27 cellular contexts compared by ENCODE assay signal in the genomic region with DNA sequence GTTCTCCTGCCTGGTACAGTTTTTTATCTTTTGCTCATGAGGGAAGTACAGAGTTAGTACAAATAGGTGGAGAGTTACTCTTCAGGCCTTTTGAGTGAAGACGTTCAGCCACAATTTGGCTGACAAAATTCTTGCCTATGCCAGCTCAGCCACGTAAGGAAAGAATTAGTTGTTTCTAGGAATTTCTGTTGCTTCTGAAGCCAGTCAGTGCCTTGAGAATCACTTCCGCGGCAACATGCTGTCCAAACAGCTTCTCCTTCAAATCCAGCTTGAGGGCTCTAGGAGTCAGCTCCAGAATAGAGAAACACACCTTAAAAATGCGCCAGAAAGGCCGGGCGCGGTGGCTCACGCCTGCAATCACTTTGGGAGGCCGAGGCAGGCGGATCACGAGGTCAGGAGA. TPM values are rescaled to one million over a fixed set of nuclear protein-coding genes. Genes with fewer than 3 reads are reported as not detected.
"Had no signal": no experiment of that assay in that cellular context is flagged by ENCODE, and none has a peak within 500 bp of the region (broad histone marks: within the 10 kb centered on the region; RNA-seq: fewer than 3 reads in every experiment).

No MANE protein-coding gene starts in this region.

- H3K9me3 ChIP-seq: left ventricle myocardium inferior, mucosa of descending colon, ovary, right atrium auricular region, right lobe of liver, transverse colon, upper lobe of left lung, vagina had no signal

- H3K4me2 ChIP-seq: smooth muscle cell had no signal

- ATAC-seq: mucosa of descending colon; naive thymus-derived CD4-positive, alpha-beta T cell; natural killer cell treated with Interleukin-12 subunit alpha and Interleukin-12 subunit beta and Interleukin-15 and Interleukin-18, amount 100 ng/mL, for 72 hours; right lobe of liver; stimulated activated memory B cell treated with anti-CD40 and anti-IgM and Interleukin-4, amounts not matched to agents 10 μg/mL and 1 μg/mL and 100 μg/mL, for 72 hours; stimulated activated naive CD8-positive, alpha-beta T cell treated with anti-CD3 and anti-CD28 coated beads, Interleukin-15, amount 100 ng/mL, for 72 hours had no signal

- H3K4me3 ChIP-seq: left ventricle myocardium inferior, mucosa of descending colon, ovary, right atrium auricular region, right lobe of liver, smooth muscle cell, transverse colon, upper lobe of left lung, vagina had no signal

- DNase-seq: islet precursor cell; left ventricle myocardium inferior; midbrain; mucosa of descending colon; naive thymus-derived CD4-positive, alpha-beta T cell; ovary; right lobe of liver; stimulated activated CD4-positive, alpha-beta T cell treated with anti-CD3 and anti-CD28 coated beads, Interleukin-1b, Interleukin-23, amount 100 ng/mL, for 48 hours; stimulated activated CD4-positive, alpha-beta T cell treated with anti-CD3 and anti-CD28 coated beads, Interleukin-2, amount 100 ng/mL, for 48 hours; stimulated activated CD4-positive, alpha-beta T cell treated with anti-CD3 and anti-CD28 coated beads, Interleukin-4, amount 100 ng/mL, for 4 hours; stimulated activated CD8-positive, alpha-beta memory T cell treated with anti-CD3 and anti-CD28 coated beads, Interleukin-4, amount 100 ng/mL, for 48 hours; stimulated activated naive CD4-positive, alpha-beta T cell treated with Interleukin-2 at 50 U/mL for 16 hours; stimulated activated naive CD8-positive, alpha-beta T cell treated with anti-CD3 and anti-CD28 coated beads, Interleukin-15, amount 100 ng/mL, for 72 hours; substantia nigra; transverse colon; upper lobe of left lung had no signal

- H3K4me1 ChIP-seq: left ventricle myocardium inferior, right atrium auricular region, right lobe of liver, transverse colon, vagina had no signal

- H3K27me3 ChIP-seq: ovary, right atrium auricular region, right lobe of liver, upper lobe of left lung, vagina had no signal

- H3K36me3 ChIP-seq: left ventricle myocardium inferior, ovary, right atrium auricular region, right lobe of liver, transverse colon, upper lobe of left lung, vagina had no signal

- H3K27ac ChIP-seq: left ventricle myocardium inferior, ovary, right atrium auricular region, right lobe of liver, transverse colon, upper lobe of left lung, vagina had no signal

RNA-seq across cellular contexts. Expression of a gene that starts 27.5 kb away (rescaled TPM):
- total RNA-seq: left ventricle myocardium inferior; lung microvascular endothelial cell; myocyte; natural killer cell treated with Interleukin-12 subunit alpha and Interleukin-12 subunit beta and Interleukin-15 and Interleukin-18, amount 100 ng/mL, for 72 hours; pulmonary artery endothelial cell; right lobe of liver; skeletal muscle tissue; temporal lobe had no signal
- polyA plus RNA-seq: naive thymus-derived CD4-positive, alpha-beta T cell; neural cell had no signal
